Comparison of ENCODE assay signal across 8 cellular contexts in the genomic region with DNA sequence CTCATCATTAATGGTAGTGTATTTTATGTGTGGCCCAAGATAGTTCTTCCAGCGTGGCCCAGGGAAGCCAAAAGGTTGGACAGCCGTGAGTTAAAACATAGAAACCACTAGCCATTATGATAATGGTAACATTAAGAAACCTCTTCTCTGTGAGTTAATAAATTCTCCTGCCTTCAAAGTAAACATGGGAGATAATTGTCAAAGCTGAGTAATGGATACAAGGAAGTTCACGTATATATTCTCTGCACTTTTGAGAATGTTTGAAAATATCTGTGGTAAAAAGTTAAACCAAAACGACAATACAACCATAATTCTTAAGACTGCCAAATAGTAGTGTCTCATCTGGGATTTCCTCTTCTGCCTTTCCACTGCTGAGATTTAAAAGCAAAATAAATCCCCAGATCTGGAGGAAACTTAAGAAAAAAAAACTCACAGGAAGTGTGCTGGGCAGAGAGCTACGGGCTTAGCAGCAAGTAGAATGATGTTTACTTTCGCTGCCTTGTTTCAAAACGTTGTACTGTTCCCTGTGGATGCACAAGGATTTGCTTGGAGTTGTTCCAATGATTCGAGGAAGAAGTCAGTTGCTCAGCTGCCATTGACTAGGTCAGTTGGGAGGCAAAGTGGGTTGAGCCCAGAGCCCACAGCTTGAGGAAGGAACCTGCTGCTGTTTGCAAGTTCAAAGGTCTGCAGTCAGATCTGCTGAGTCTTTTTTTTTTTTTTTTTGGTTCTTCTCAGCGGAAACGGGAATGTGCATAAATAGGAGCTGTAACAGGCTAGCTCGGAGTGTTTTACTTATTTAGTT. TPM values are rescaled to one million over a fixed set of nuclear protein-coding genes. Genes with fewer than 3 reads are reported as not detected.
DNase-seq lines count a peak whose midpoint lies in the region; ATAC-seq, FAIRE-seq and TF ChIP-seq lines count a peak whose summit lies in the region.

No MANE protein-coding gene starts in this region.

- H3K27ac Mint-ChIP-seq in astrocyte (ENCODE audit: unreplicated experiment), result peak overlapping the region; percentile 79

- peaks cover 14% of the 10 kb centered on the region for H3K4me1 Mint-ChIP-seq in astrocyte (ENCODE audit: low read depth, unreplicated experiment)

- no peaks in the 10 kb centered on the region for H3K27me3 Mint-ChIP-seq in astrocyte (ENCODE audit: low read depth, unreplicated experiment)

- ATAC-seq in HG03025 (IDR thresholded peaks at IDR 0.05; ENCODE audit: low FRiP score, unreplicated experiment) (no peak), GM21717 (IDR thresholded peaks at IDR 0.05; ENCODE audit: unreplicated experiment) (no peak)

- H3K36me3 Mint-ChIP-seq in astrocyte (ENCODE audit: low read depth, unreplicated experiment), result peaks cover 5% of the 10 kb centered on the region

- H3K4me3 ChIP-seq in astrocyte (ENCODE audit: insufficient read depth, low read depth, low read length), result peak overlapping the region; percentile 78
- H3K4me3 ChIP-seq in iPS-20b (ENCODE audit: low read length), result peak overlapping the region; percentile 74; the same call in 1 of the 2 replicates
- peak overlapping the region in 6 of 7 experiments; percentile 73 to 88 (median 84) for H3K4me3 ChIP-seq in skin epidermis

- no peaks in the 10 kb centered on the region for H3K9me3 Mint-ChIP-seq in astrocyte (ENCODE audit: unreplicated experiment)

- H3K9me3 ChIP-seq in astrocyte (ENCODE audit: insufficient read depth, low read depth, low read length), result no peaks in the 10 kb centered on the region
- H3K9me3 ChIP-seq in iPS-20b (ENCODE audit: insufficient read depth, low read depth, low read length), result no peaks in the 10 kb centered on the region

- no peak for FAIRE-seq in astrocyte (lab: Jason Lieb, UNC)

- peak overlapping the region; percentile 16 for H2AFZ ChIP-seq in astrocyte (ENCODE audit: low read depth, low read length)

- peak overlapping the region; percentile 93 for H3K4me3 Mint-ChIP-seq in astrocyte (ENCODE audit: unreplicated experiment)

- peak; percentile 72 for DNase-seq in AG08395 (ENCODE audit: low spot score)
- peak; percentile 85 for DNase-seq in NCI-H510A treated with DMSO at 0.1 percent for 48 hours (lab: John Stamatoyannopoulos, UW)
- DNase-seq in astrocyte (ENCODE audit: low read depth), result peak; percentile 80

- H3K79me2 ChIP-seq in astrocyte (ENCODE audit: insufficient read depth, low read length), result peaks cover 11% of the 10 kb centered on the region

- H3K36me3 ChIP-seq in astrocyte (ENCODE audit: insufficient read depth, low read length) (no peaks in the 10 kb centered on the region), iPS-20b (ENCODE audit: insufficient read depth, low read depth, low read length) (peaks cover 6% of the 10 kb centered on the region)

- H3K27ac ChIP-seq in astrocyte (ENCODE audit: low read depth, low read length) (peak overlapping the region; percentile 72), iPS-20b (ENCODE audit: low read length) (no peak overlapping the region), skin epidermis (peak overlapping the region; percentile 43 to 96 (median 91))

- H3K4me2 ChIP-seq in astrocyte (ENCODE audit: low read length), result peak overlapping the region; percentile 92

- H3K27me3 ChIP-seq in astrocyte (ENCODE audit: insufficient read depth, low read length) (no peaks in the 10 kb centered on the region), iPS-20b (ENCODE audit: insufficient read depth, low read length) (no peaks in the 10 kb centered on the region)

- H3K4me1 ChIP-seq in astrocyte (ENCODE audit: insufficient read depth, low read length) (peaks cover 20% of the 10 kb centered on the region), iPS-20b (ENCODE audit: insufficient read depth, low read length) (peaks cover 10% of the 10 kb centered on the region; the same call in 1 of the 2 replicates)

- peak; percentile 24 for TF ChIP-seq POLR2A in GM15510 (IDR thresholded peaks at IDR 0.05; ENCODE audit: borderline replicate concordance, extremely low read depth, insufficient read length)

- no peak for TF ChIP-seq CTCF in astrocyte (IDR thresholded peaks at IDR 0.05; ENCODE audit: insufficient read depth, low read depth, low read length)

- H4K20me1 ChIP-seq in astrocyte (ENCODE audit: insufficient read depth, low read length), result no peaks in the 10 kb centered on the region

- H3K9ac ChIP-seq in astrocyte (ENCODE audit: low read length) (peak overlapping the region; percentile 91), iPS-20b (ENCODE audit: low read depth, low read length) (peak overlapping the region; percentile 80; the same call in 1 of the 2 replicates)

RNA-seq across cellular contexts. Expression of a gene that starts 1.7 kb away (rescaled TPM):
- total RNA-seq in astrocyte, result 27.9 and 33.7 TPM in 2 replicates

RNA-seq across cellular contexts. Expression of a gene that starts 37.4 kb away (rescaled TPM):
- total RNA-seq in astrocyte, result 20.9 and 23.5 TPM in 2 replicates

RNA-seq across cellular contexts. Expression of a gene that starts 37.7 kb away (rescaled TPM):
- 52.8 and 53.5 TPM in 2 replicates for total RNA-seq in astrocyte
